ENCODE assay signal across 8 cellular contexts in genomic region chr12:21657336-21658077, GRCh38. TPM values are rescaled to one million over a fixed set of nuclear protein-coding genes. Genes with fewer than 3 reads are reported as not detected.
DNase-seq lines count a peak whose midpoint lies in the region; ATAC-seq and TF ChIP-seq lines count a peak whose summit lies in the region.

Gene LDHB (minus strand): TSS chr12:21657842. CDS start chr12:21654671, 3,171 bp downstream.

- DNase-seq in DMS 273 treated with DMSO at 0.1 percent for 48 hours (lab: John Stamatoyannopoulos, UW) (peak; percentile 78), PC-9 (peak; percentile 90 to 96), erythroblast (lab: John Stamatoyannopoulos, UW) (peak; percentile 87 to 93)
- peak; percentile 91 for DNase-seq in activated T-cell treated with anti-CD3 and anti-CD28 coated beads, Interleukin-2, amount 50 U/mL, for 1 hour
- peak; percentile 92 to 94 for DNase-seq in stimulated activated CD8-positive, alpha-beta memory T cell treated with anti-CD3 and anti-CD28 coated beads, Interleukin-7, amount 100 ng/mL, for 4 hours (ENCODE audit: low read depth in 2 of 2)

- POLR2A ChIA-PET in PC-9 (lab: Charles Lee; ENCODE audit: unreplicated experiment) = interaction anchor here (0.6 to 0.7 kb wide), 4 partner anchors 11 to 989 kb away, joined by 4 to 24 read pairs (median 9); no protein-coding TSS in a partner anchor

- no peaks in the 10 kb centered on the region for H3K9me3 Mint-ChIP-seq in IgD-negative memory B cell

- peak within 1 kb of the TSS; percentile 94 for H2AFZ ChIP-seq in PC-9

- peak; percentile 97 for ATAC-seq in GM21526 (IDR thresholded peaks at IDR 0.05; ENCODE audit: low FRiP score, unreplicated experiment)

- peaks cover 11 to 33% (median 32%) of the 10 kb centered on the region in 3 donors for H3K4me1 Mint-ChIP-seq in IgD-negative memory B cell

- H3K27ac Mint-ChIP-seq in IgD-negative memory B cell = peak within 1 kb of the TSS; percentile 82 to 96 (median 94)

- H3K27me3 ChIP-seq in PC-9 (ENCODE audit: insufficient read depth, low read depth) = no peaks in the 10 kb centered on the region
- no peaks in the 10 kb centered on the region for H3K27me3 ChIP-seq in muscle layer of duodenum (ENCODE audit: low read depth, low read length)

- CTCF ChIA-PET in PC-9 (lab: Charles Lee) = interaction anchor here (0.6 to 0.9 kb wide), 2 partner anchors 11 to 23 kb away, joined by 3 to 12 read pairs; no protein-coding TSS in a partner anchor

- peaks cover 21% of the 10 kb centered on the region for H4K20me1 ChIP-seq in PC-9 (ENCODE audit: insufficient read depth)

- H3K4me2 ChIP-seq in PC-9 = peak within 1 kb of the TSS; percentile 89

- H3K9me3 ChIP-seq in PC-9 (ENCODE audit: insufficient read depth, low read depth) (no peaks in the 10 kb centered on the region), muscle layer of duodenum (ENCODE audit: control insufficient read depth in 1 of 2, low read length in 2 of 2) (no peaks in the 10 kb centered on the region)

- intact Hi-C loops in PC-9 (cut with micrococcal nuclease; ENCODE audit: unreplicated experiment) = loop anchor here (2.0 to 5.0 kb wide), 4 partner anchors 19 to 835 kb away; partner anchors contain the start of genes GOLT1B, PYROXD1 and RECQL

- no peaks in the 10 kb centered on the region for H3K9me2 ChIP-seq in PC-9 (ENCODE audit: insufficient read depth)

- H3K4me3 ChIP-seq in PC-9 = peak within 1 kb of the TSS; percentile 94
- peak within 1 kb of the TSS; percentile 80 to 86 for H3K4me3 ChIP-seq in muscle layer of duodenum (ENCODE audit: low read depth in 1 of 2, low read length in 2 of 2)

- no peak for TF ChIP-seq CTCF in PC-9 (conservative IDR thresholded peaks at IDR 0.05)

- peaks cover 30% of the 10 kb centered on the region for H3K36me3 ChIP-seq in PC-9 (ENCODE audit: low read depth)
- peaks cover 8 to 9% of the 10 kb centered on the region in 2 donors for H3K36me3 ChIP-seq in muscle layer of duodenum (ENCODE audit: control insufficient read depth in 1 of 2, insufficient read depth in 2 of 2, low read length in 2 of 2)

- peaks cover 50% of the 10 kb centered on the region for H3K79me2 ChIP-seq in PC-9 (ENCODE audit: low read depth)

- BruUV-seq in PC-9 (replicated peaks; lab: Mats Ljungman, UMichigan) = TSS peak; percentile 49

- no peaks in the 10 kb centered on the region; the same call in 1 of the 2 replicates for H3F3A ChIP-seq in PC-9 (ENCODE audit: insufficient read depth, low read depth)

- peaks cover 2% of the 10 kb centered on the region for H3K36me3 Mint-ChIP-seq in IgD-negative memory B cell

- H3K4me1 ChIP-seq in PC-9 (replicated peaks; ENCODE audit: insufficient read depth) (peaks cover 20% of the 10 kb centered on the region), muscle layer of duodenum (ENCODE audit: control insufficient read depth in 1 of 2, insufficient read depth in 2 of 2, low read length in 2 of 2) (peaks cover 3 to 15% of the 10 kb centered on the region in 2 donors)

- peak within 1 kb of the TSS; percentile 95 to 100 (median 98) for H3K4me3 Mint-ChIP-seq in IgD-negative memory B cell

- H3K27ac ChIP-seq in PC-9 (peak within 1 kb of the TSS; percentile 51), muscle layer of duodenum (ENCODE audit: low read length) (peak within 1 kb of the TSS; percentile 84)

- H3K27me3 Mint-ChIP-seq in IgD-negative memory B cell = peaks cover 1% of the 10 kb centered on the region

- TF ChIP-seq POLR2A in erythroblast (IDR thresholded peaks at IDR 0.05; ENCODE audit: low read length) = peak; percentile 93

RNA-seq across cellular contexts. Expression of gene LDHB, which starts in this region (rescaled TPM):
- 429 TPM for polyA plus RNA-seq in IgD-negative memory B cell
- 994 and 1,055 TPM in 2 replicates for total RNA-seq in PC-9 (2021)

Comparison
In these comparisons a context has a peak if more than half of its experiments do, and no peak if none do; other contexts are left out.
1. Peak in every context shown above with its lines: DNase-seq, ATAC-seq, H3K4me3 ChIP-seq and H3K27ac ChIP-seq.